1 cellular context compared by ENCODE assay signal in genomic region chr21:36125513-36126121, GRCh38.
TF ChIP-seq lines count a peak whose summit lies in the region.

No MANE protein-coding gene starts in this region.

TF ChIP-seq in GM23338, 12 proteins besides CTCF, POLR2A, EP300 and RAD21 (continued from another document):
- TF ChIP-seq ZNF462 (CRISPR knock-in tag; IDR thresholded peaks at IDR 0.05) (no peak), STAT1 (IDR thresholded peaks at IDR 0.05; ENCODE audit: unreplicated experiment) (no peak), POLR2AphosphoS5 (IDR thresholded peaks at IDR 0.05; ENCODE audit: low read depth) (no peak), CREB1 (CRISPR knock-in tag; IDR thresholded peaks at IDR 0.05; ENCODE audit: low read depth) (no peak), ZNF331 (CRISPR knock-in tag; IDR thresholded peaks at IDR 0.05; ENCODE audit: low read depth) (no peak), JUNB (IDR thresholded peaks at IDR 0.05; ENCODE audit: unreplicated experiment) (no peak), ETS1 (IDR thresholded peaks at IDR 0.05) (no peak), REST (IDR thresholded peaks at IDR 0.05; ENCODE audit: unreplicated experiment) (no peak), ZNF114 (CRISPR knock-in tag; IDR thresholded peaks at IDR 0.05) (no peak)
TF ChIP-seq in GM23338: peak in this region for 0.
